In the genomic region with DNA sequence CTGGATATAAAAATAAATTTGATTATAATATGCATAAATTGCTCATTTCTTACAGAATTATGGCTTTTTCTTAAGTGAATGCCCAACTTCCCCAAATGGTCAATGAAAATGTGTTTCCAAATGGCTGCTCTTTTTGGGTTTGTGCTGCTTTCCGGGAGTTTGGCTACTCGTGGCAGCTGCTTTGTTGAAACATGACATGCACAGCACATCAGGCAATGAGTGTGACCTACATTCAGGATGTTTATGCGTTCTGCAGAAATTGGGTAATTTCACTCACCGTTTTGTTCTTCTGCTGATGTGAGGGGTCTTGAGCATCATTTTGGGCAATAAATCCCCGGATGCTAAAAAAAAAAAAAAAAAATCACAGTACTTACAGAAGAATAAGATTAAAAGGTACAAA, we compare ENCODE assay signal across 36 cellular contexts.
"Had no signal": no experiment of that assay in that cellular context is flagged by ENCODE, and none has a peak within 500 bp of the region (broad histone marks: within the 10 kb centered on the region; RNA-seq: fewer than 3 reads in every experiment).

No MANE protein-coding gene starts in this region.

- H3K9me3 ChIP-seq: MG63 had no signal

- H3K27ac ChIP-seq: KMS-11 had no signal

- H3K4me3 ChIP-seq: MG63 had no signal

- H3K27me3 ChIP-seq: MG63 had no signal

- H3K4me2 ChIP-seq: KMS-11 had no signal

- H3K36me3 ChIP-seq: MG63 had no signal

- DNase-seq: Karpas-422, Kasumi-1, KG1, MG63, MM.1S, MV-4-11, NCI-H1048, NCI-H1092, NCI-H1092 treated with DMSO at 0.1 percent for 48 hours, NCI-H1105, NCI-H1105 treated with DMSO at 0.1 percent for 48 hours, NCI-H1417, NCI-H1417 treated with DMSO at 0.1 percent for 48 hours, NCI-H1436, NCI-H1436 treated with DMSO at 0.1 percent for 48 hours, NCI-H146, NCI-H1694, NCI-H1694 treated with DMSO at 0.1 percent for 48 hours, NCI-H187, NCI-H187 treated with DMSO at 0.1 percent for 48 hours, NCI-H1930, NCI-H2029, NCI-H2029 treated with DMSO at 0.1 percent for 48 hours, NCI-H2081, NCI-H2081 treated with DMSO at 0.1 percent for 48 hours, NCI-H2107, NCI-H2171, NCI-H2171 treated with DMSO at 0.1 percent for 48 hours, NCI-H2227 treated with DMSO at 0.1 percent for 48 hours, NCI-H226, NCI-H345, NCI-H446, NCI-H446 treated with DMSO at 0.1 percent for 48 hours, NCI-H510A, NCI-H510A treated with DMSO at 0.1 percent for 48 hours had no signal

- H3K9ac ChIP-seq: KMS-11 had no signal
